Comparison of ENCODE assay signal across 20 cellular contexts in genomic region chr1:101732221-101732620, GRCh38.
DNase-seq lines count a peak whose midpoint lies in the region; ATAC-seq and TF ChIP-seq lines count a peak whose summit lies in the region.
"Had no signal": no experiment of that assay in that cellular context is flagged by ENCODE, and none has a peak within 500 bp of the region (broad histone marks: within the 10 kb centered on the region; RNA-seq: fewer than 3 reads in every experiment).

No MANE protein-coding gene starts in this region.

- H3K36me3 ChIP-seq in OCI-LY3 (replicated peaks; ENCODE audit: low read depth, low read length), result no peaks in the 10 kb centered on the region

- no peaks in the 10 kb centered on the region for H3K9me3 Mint-ChIP-seq in mesothelial cell of epicardium
- H3K9me3 Mint-ChIP-seq in stimulated activated naive B cell treated with anti-CD40 and anti-IgM and Interleukin-4, amounts not matched to agents 10 μg/mL and 1 μg/mL and 100 μg/mL, for 72 hours, result no peaks in the 10 kb centered on the region
- H3K9me3 Mint-ChIP-seq: activated T-helper 2 cell treated with anti-CD3 and anti-CD28 coated beads, Interferon-gamma antibody, Interleukin-2, Interleukin-4, amounts not matched to agents 10 μg/mL and 5 μg/mL and 100 μg/mL, durations not matched to agents 14 hours and 24 hours and 36 hours; stimulated activated naive CD8-positive, alpha-beta T cell treated with anti-CD3 and anti-CD28 coated beads, Interleukin-15, amount 100 ng/mL, for 72 hours had no signal

- H2AFZ ChIP-seq in OCI-LY3 (ENCODE audit: low read depth, low read length), result no peak overlapping the region
- H2AFZ ChIP-seq: PC-9 had no signal

- H3K27me3 ChIP-seq in OCI-LY3 (ENCODE audit: low read depth, low read length), result no peaks in the 10 kb centered on the region

- H3K4me3 Mint-ChIP-seq in mesothelial cell of epicardium, result no peak overlapping the region
- no peak overlapping the region for H3K4me3 Mint-ChIP-seq in stimulated activated naive B cell treated with anti-CD40 and anti-IgM and Interleukin-4, amounts not matched to agents 10 μg/mL and 1 μg/mL and 100 μg/mL, for 72 hours
- H3K4me3 Mint-ChIP-seq: activated CD8-positive, alpha-beta T cell treated with anti-CD3 and anti-CD28 coated beads, Interleukin-2, amount 10 ng/mL, durations not matched to agents 7 days and 5 days; stimulated activated naive CD8-positive, alpha-beta T cell treated with anti-CD3 and anti-CD28 coated beads, Interleukin-15, amount 100 ng/mL, for 72 hours had no signal

- DNase-seq in COLO668 (lab: John Stamatoyannopoulos, UW; ENCODE audit: unreplicated experiment) (no peak), mesothelial cell of epicardium (ENCODE audit: low spot score in 2 of 2, unreplicated experiment in 2 of 2) (no peak), NCI-H2029 (lab: John Stamatoyannopoulos, UW) (no peak)
- DNase-seq in stimulated activated naive B cell treated with anti-CD40 and anti-IgM and Interleukin-4, amounts not matched to agents 10 μg/mL and 1 μg/mL and 100 μg/mL, for 72 hours, result no peak
- DNase-seq: activated CD8-positive, alpha-beta T cell treated with anti-CD3 and anti-CD28 coated beads, Interleukin-2, amount 10 ng/mL, durations not matched to agents 7 days and 5 days; anterior cingulate cortex; GDM1; HCEC 1CT; islet precursor cell; KBM-7; NCI-H1417; NCI-H510A; PC-9; stimulated activated naive CD8-positive, alpha-beta T cell treated with anti-CD3 and anti-CD28 coated beads, Interleukin-15, amount 100 ng/mL, for 72 hours had no signal

- H3K27ac Mint-ChIP-seq in mesothelial cell of epicardium, result no peak overlapping the region
- H3K27ac Mint-ChIP-seq in stimulated activated naive B cell treated with anti-CD40 and anti-IgM and Interleukin-4, amounts not matched to agents 10 μg/mL and 1 μg/mL and 100 μg/mL, for 72 hours, result no peak overlapping the region
- H3K27ac Mint-ChIP-seq: activated CD8-positive, alpha-beta T cell treated with anti-CD3 and anti-CD28 coated beads, Interleukin-2, amount 10 ng/mL, durations not matched to agents 7 days and 5 days; activated T-helper 2 cell treated with anti-CD3 and anti-CD28 coated beads, Interferon-gamma antibody, Interleukin-2, Interleukin-4, amounts not matched to agents 10 μg/mL and 5 μg/mL and 100 μg/mL, durations not matched to agents 14 hours and 24 hours and 36 hours; stimulated activated naive CD8-positive, alpha-beta T cell treated with anti-CD3 and anti-CD28 coated beads, Interleukin-15, amount 100 ng/mL, for 72 hours had no signal

- no peaks in the 10 kb centered on the region for H3K36me3 Mint-ChIP-seq in mesothelial cell of epicardium
- no peaks in the 10 kb centered on the region for H3K36me3 Mint-ChIP-seq in stimulated activated naive B cell treated with anti-CD40 and anti-IgM and Interleukin-4, amounts not matched to agents 10 μg/mL and 1 μg/mL and 100 μg/mL, for 72 hours

- H3K4me1 ChIP-seq in OCI-LY3 (ENCODE audit: low read length), result peaks cover 14% of the 10 kb centered on the region

- H3K9me3 ChIP-seq in OCI-LY3 (ENCODE audit: insufficient read depth, low read length), result no peaks in the 10 kb centered on the region

- H3K9ac ChIP-seq in OCI-LY3 (ENCODE audit: low read length), result no peak overlapping the region

- H3K4me1 Mint-ChIP-seq in mesothelial cell of epicardium, result peaks cover 2% of the 10 kb centered on the region
- H3K4me1 Mint-ChIP-seq in stimulated activated naive B cell treated with anti-CD40 and anti-IgM and Interleukin-4, amounts not matched to agents 10 μg/mL and 1 μg/mL and 100 μg/mL, for 72 hours, result no peaks in the 10 kb centered on the region
- H3K4me1 Mint-ChIP-seq: stimulated activated naive CD8-positive, alpha-beta T cell treated with anti-CD3 and anti-CD28 coated beads, Interleukin-15, amount 100 ng/mL, for 72 hours had no signal

- H3K27ac ChIP-seq in OCI-LY3 (ENCODE audit: low read length), result no peak overlapping the region
- H3K27ac ChIP-seq: PC-9 had no signal

- no peak for TF ChIP-seq CTCF in OCI-LY3 (IDR thresholded peaks at IDR 0.05; ENCODE audit: low read depth, low read length)
- TF ChIP-seq CTCF in mesothelial cell of epicardium (IDR thresholded peaks at IDR 0.05; ENCODE audit: unreplicated experiment), result no peak

- H3K4me3 ChIP-seq in OCI-LY3 (ENCODE audit: low read length), result no peak overlapping the region
- H3K4me3 ChIP-seq: PC-9 had no signal

- H4K20me1 ChIP-seq in OCI-LY3 (ENCODE audit: insufficient read depth, low read length), result no peaks in the 10 kb centered on the region

- H3K27me3 Mint-ChIP-seq in mesothelial cell of epicardium (ENCODE audit: low read depth), result peaks cover 3% of the 10 kb centered on the region
- no peaks in the 10 kb centered on the region for H3K27me3 Mint-ChIP-seq in stimulated activated naive B cell treated with anti-CD40 and anti-IgM and Interleukin-4, amounts not matched to agents 10 μg/mL and 1 μg/mL and 100 μg/mL, for 72 hours
- H3K27me3 Mint-ChIP-seq: stimulated activated naive CD8-positive, alpha-beta T cell treated with anti-CD3 and anti-CD28 coated beads, Interleukin-15, amount 100 ng/mL, for 72 hours had no signal

- H3K4me2 ChIP-seq in OCI-LY3 (ENCODE audit: low read length), result peak overlapping the region; percentile 34
- H3K4me2 ChIP-seq: PC-9 had no signal

- H3K79me2 ChIP-seq in OCI-LY3 (ENCODE audit: low read length), result no peaks in the 10 kb centered on the region

- ATAC-seq in GM18499 (IDR thresholded peaks at IDR 0.05; ENCODE audit: insufficient read depth, unreplicated experiment) (peak; percentile 76), GM19452 (IDR thresholded peaks at IDR 0.05; ENCODE audit: unreplicated experiment) (peak; percentile 67), HG02885 (IDR thresholded peaks at IDR 0.05; ENCODE audit: poor library complexity, unreplicated experiment) (peak; percentile 52)
- ATAC-seq in stimulated activated naive B cell treated with anti-CD40 and anti-IgM and Interleukin-4, amounts not matched to agents 10 μg/mL and 1 μg/mL and 100 μg/mL, for 72 hours (replicated peaks), result no peak
- ATAC-seq: activated CD8-positive, alpha-beta T cell treated with anti-CD3 and anti-CD28 coated beads, Interleukin-2, amount 10 ng/mL, durations not matched to agents 7 days and 5 days; SK-N-SH treated with all-trans-retinoic acid at 6 μM for 48 hours; stimulated activated naive CD8-positive, alpha-beta T cell treated with anti-CD3 and anti-CD28 coated beads, Interleukin-15, amount 100 ng/mL, for 72 hours had no signal

Comparison
In these comparisons a context has a peak if more than half of its experiments do, and no peak if none do; other contexts are left out.
1. ATAC-seq: peak in GM18499 (single experiment), GM19452 (single experiment) and HG02885 (single experiment); none in stimulated activated naive B cell treated with anti-CD40 and anti-IgM and Interleukin-4, amounts not matched to agents 10 μg/mL and 1 μg/mL and 100 μg/mL, for 72 hours (0 of 2).